In genomic region chr6:109308018-109308492, GRCh38 we compare ENCODE assay signal across 1 cellular context.
TF ChIP-seq lines count a peak whose summit lies in the region.

No MANE protein-coding gene starts in this region.

TF ChIP-seq in K562, 482 proteins besides CTCF, POLR2A, EP300 and RAD21 (continued from another document and continues in another):
- TF ChIP-seq, protein P1, sequence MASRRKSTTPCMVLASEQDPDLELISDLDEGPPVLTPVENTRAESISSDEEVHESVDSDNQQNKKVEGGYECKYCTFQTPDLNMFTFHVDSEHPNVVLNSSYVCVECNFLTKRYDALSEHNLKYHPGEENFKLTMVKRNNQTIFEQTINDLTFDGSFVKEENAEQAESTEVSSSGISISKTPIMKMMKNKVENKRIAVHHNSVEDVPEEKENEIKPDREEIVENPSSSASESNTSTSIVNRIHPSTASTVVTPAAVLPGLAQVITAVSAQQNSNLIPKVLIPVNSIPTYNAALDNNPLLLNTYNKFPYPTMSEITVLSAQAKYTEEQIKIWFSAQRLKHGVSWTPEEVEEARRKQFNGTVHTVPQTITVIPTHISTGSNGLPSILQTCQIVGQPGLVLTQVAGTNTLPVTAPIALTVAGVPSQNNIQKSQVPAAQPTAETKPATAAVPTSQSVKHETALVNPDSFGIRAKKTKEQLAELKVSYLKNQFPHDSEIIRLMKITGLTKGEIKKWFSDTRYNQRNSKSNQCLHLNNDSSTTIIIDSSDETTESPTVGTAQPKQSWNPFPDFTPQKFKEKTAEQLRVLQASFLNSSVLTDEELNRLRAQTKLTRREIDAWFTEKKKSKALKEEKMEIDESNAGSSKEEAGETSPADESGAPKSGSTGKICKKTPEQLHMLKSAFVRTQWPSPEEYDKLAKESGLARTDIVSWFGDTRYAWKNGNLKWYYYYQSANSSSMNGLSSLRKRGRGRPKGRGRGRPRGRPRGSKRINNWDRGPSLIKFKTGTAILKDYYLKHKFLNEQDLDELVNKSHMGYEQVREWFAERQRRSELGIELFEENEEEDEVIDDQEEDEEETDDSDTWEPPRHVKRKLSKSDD (conservative IDR thresholded peaks at IDR 0.05; ENCODE audit: low read length) = 0 out of 2 replicates have a peak, but pooled peaks have one; percentile 55
- TF ChIP-seq BCL6 (CRISPR knock-in tag; IDR thresholded peaks at IDR 0.05) (0 out of 2 replicates have a peak, but pooled peaks have one; percentile 40), NFATC3 (IDR thresholded peaks at IDR 0.05) (no peak), RBM14 (IDR thresholded peaks at IDR 0.05; ENCODE audit: borderline replicate concordance, insufficient read depth, low read depth, low read length) (no peak), ZNF668 (CRISPR knock-in tag; IDR thresholded peaks at IDR 0.05) (peak; percentile 77; the same call in 1 of the 2 replicates), RBM39 (optimal IDR thresholded peaks at IDR 0.05; ENCODE audit: low read depth, low read length) (no peak), SREBF2 (CRISPR knock-in tag; IDR thresholded peaks at IDR 0.05) (no peak), KAT2B (IDR thresholded peaks at IDR 0.05; ENCODE audit: low read depth, low read length) (no peak), E2F5 (CRISPR knock-in tag; IDR thresholded peaks at IDR 0.05) (no peak; the same call in 1 of the 2 replicates), ZC3H11A (IDR thresholded peaks at IDR 0.05; ENCODE audit: low read depth, low read length) (no peak), NCOA6 (IDR thresholded peaks at IDR 0.05) (no peak), DEAF1 (CRISPR knock-in tag; IDR thresholded peaks at IDR 0.05) (no peak), ZNF224 (CRISPR knock-in tag; IDR thresholded peaks at IDR 0.05) (no peak), SETDB1 (IDR thresholded peaks at IDR 0.05; ENCODE audit: low read length) (no peak), SNRNP70 (optimal IDR thresholded peaks at IDR 0.05; ENCODE audit: low read depth, low read length) (no peak), SNAPC5 (CRISPR knock-in tag; IDR thresholded peaks at IDR 0.05) (no peak), HBP1 (CRISPR knock-in tag; IDR thresholded peaks at IDR 0.05) (no peak), THRB (CRISPR knock-in tag; conservative IDR thresholded peaks at IDR 0.05) (no peak), BCOR (IDR thresholded peaks at IDR 0.05) (peak; percentile 75; the same call in 1 of the 2 replicates), ZNF76 (CRISPR knock-in tag; IDR thresholded peaks at IDR 0.05; ENCODE audit: borderline replicate concordance) (peak; percentile 93), ZNF644 (tag; IDR thresholded peaks at IDR 0.05; ENCODE audit: low read depth) (peak; percentile 91), SAFB2 (IDR thresholded peaks at IDR 0.05; ENCODE audit: borderline replicate concordance, low read depth, low read length, severe bottlenecking) (no peak), CLOCK (CRISPR knock-in tag; IDR thresholded peaks at IDR 0.05; ENCODE audit: borderline replicate concordance) (no peak), HMBOX1 (IDR thresholded peaks at IDR 0.05) (peak; percentile 89), POLR2H (tag; IDR thresholded peaks at IDR 0.05; ENCODE audit: low read depth) (peak; percentile 51; the same call in 1 of the 2 replicates), MAFG (tag; conservative IDR thresholded peaks at IDR 0.05) (peak; percentile 65), CREBBP (IDR thresholded peaks at IDR 0.05; ENCODE audit: low read depth, low read length) (no peak), EHMT2 (IDR thresholded peaks at IDR 0.05) (peak; percentile 77; the same call in 1 of the 2 replicates), BDP1 (IDR thresholded peaks at IDR 0.05; ENCODE audit: insufficient read depth, insufficient read length) (no peak), NR2C1 (IDR thresholded peaks at IDR 0.05) (peak; percentile 91), NR2C1 (tag; IDR thresholded peaks at IDR 0.05) (peak; percentile 97)
- TF ChIP-seq, protein P2, sequence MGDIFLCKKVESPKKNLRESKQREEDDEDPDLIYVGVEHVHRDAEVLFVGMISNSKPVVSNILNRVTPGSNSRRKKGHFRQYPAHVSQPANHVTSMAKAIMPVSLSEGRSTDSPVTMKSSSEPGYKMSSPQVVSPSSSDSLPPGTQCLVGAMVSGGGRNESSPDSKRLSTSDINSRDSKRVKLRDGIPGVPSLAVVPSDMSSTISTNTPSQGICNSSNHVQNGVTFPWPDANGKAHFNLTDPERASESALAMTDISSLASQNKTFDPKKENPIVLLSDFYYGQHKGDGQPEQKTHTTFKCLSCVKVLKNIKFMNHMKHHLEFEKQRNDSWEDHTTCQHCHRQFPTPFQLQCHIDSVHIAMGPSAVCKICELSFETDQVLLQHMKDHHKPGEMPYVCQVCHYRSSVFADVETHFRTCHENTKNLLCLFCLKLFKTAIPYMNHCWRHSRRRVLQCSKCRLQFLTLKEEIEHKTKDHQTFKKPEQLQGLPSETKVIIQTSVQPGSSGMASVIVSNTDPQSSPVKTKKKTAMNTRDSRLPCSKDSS (IDR thresholded peaks at IDR 0.05; ENCODE audit: low read depth, partially characterized antibody) = no peak
- TF ChIP-seq, protein P3, sequence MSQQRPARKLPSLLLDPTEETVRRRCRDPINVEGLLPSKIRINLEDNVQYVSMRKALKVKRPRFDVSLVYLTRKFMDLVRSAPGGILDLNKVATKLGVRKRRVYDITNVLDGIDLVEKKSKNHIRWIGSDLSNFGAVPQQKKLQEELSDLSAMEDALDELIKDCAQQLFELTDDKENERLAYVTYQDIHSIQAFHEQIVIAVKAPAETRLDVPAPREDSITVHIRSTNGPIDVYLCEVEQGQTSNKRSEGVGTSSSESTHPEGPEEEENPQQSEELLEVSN (IDR thresholded peaks at IDR 0.05; ENCODE audit: borderline replicate concordance in 1 of 2, extremely low read depth in 1 of 2, insufficient read depth in 1 of 2, insufficient read length in 1 of 2, low read depth in 1 of 2, low read length in 1 of 2, poor library complexity in 1 of 2, severe bottlenecking in 1 of 2) = peak in 1 of 2 experiments; percentile 27
